Comparison of ENCODE assay signal across 19 cellular contexts in the genomic region with DNA sequence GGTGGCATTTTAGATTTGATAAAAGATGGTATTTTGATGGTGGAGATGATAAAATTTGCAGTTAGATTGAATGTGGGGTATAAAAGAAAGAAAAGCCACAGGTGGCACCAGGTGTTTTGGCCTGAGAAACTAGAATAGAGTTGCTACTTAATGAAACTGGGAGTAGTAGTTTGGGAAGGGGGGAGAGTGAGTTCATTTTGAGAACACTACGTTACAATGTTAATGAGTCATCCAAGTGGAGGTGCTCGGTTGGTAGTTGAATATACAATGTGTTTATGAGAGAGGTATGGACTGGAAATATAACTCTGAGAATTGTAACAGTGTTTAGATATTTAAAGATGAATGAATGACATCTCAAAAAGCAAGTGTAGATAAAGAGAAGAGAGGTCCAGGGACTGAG. TPM values are rescaled to one million over a fixed set of nuclear protein-coding genes. Genes with fewer than 3 reads are reported as not detected.
A peak's percentile ranks its signal among the peaks of the same experiment; 100 is the strongest.
DNase-seq lines count a peak whose midpoint lies in the region; ATAC-seq, FAIRE-seq and TF ChIP-seq lines count a peak whose summit lies in the region.
"Had no signal": no experiment of that assay in that cellular context is flagged by ENCODE, and none has a peak within 500 bp of the region (broad histone marks: within the 10 kb centered on the region; RNA-seq: fewer than 3 reads in every experiment).

No MANE protein-coding gene starts in this region.

- no peaks in the 10 kb centered on the region for H3K36me3 ChIP-seq in breast epithelium
- peaks cover 52 to 78% of the 10 kb centered on the region in 2 experiments for H3K36me3 ChIP-seq in HEK293 (ENCODE audit: control insufficient read depth in 2 of 2, insufficient read depth in 1 of 2, low read length in 2 of 2)
- peaks cover 57% of the 10 kb centered on the region for H3K36me3 ChIP-seq in astrocyte (ENCODE audit: insufficient read depth, low read length)
- peaks cover 47 to 97% (median 77%) of the 10 kb centered on the region in 4 donors for H3K36me3 ChIP-seq in upper lobe of left lung

- no peaks in the 10 kb centered on the region for H3K9me3 Mint-ChIP-seq in MCF 10A (ENCODE audit: unreplicated experiment)
- no peaks in the 10 kb centered on the region for H3K9me3 Mint-ChIP-seq in astrocyte (ENCODE audit: unreplicated experiment)
- H3K9me3 Mint-ChIP-seq: CD8-positive, alpha-beta T cell had no signal

- H3K4me3 ChIP-seq in breast epithelium (no peak overlapping the region), HEK293 (ENCODE audit: low read depth, low read length) (no peak overlapping the region), astrocyte (ENCODE audit: insufficient read depth, low read depth, low read length) (no peak overlapping the region), upper lobe of left lung (no peak overlapping the region)
- H3K4me3 ChIP-seq: GM23248, Peyer's patch had no signal

- H3K4me1 ChIP-seq in breast epithelium = no peaks in the 10 kb centered on the region
- H3K4me1 ChIP-seq in HEK293 (ENCODE audit: control insufficient read depth, insufficient read depth, low read length) = no peaks in the 10 kb centered on the region
- peaks cover 5% of the 10 kb centered on the region for H3K4me1 ChIP-seq in astrocyte (ENCODE audit: insufficient read depth, low read length)
- H3K4me1 ChIP-seq in upper lobe of left lung = no peaks in the 10 kb centered on the region
- H3K4me1 ChIP-seq: BE2C, Peyer's patch had no signal

- H3K4me1 Mint-ChIP-seq in MCF 10A (ENCODE audit: insufficient read depth, unreplicated experiment) = peaks cover 15% of the 10 kb centered on the region
- H3K4me1 Mint-ChIP-seq in astrocyte (ENCODE audit: low read depth, unreplicated experiment) = peaks cover 4% of the 10 kb centered on the region

- 88 to 90% methylated on average over 2 of the region's 2 CpGs for WGBS in upper lobe of left lung, 2 donors

- no peaks in the 10 kb centered on the region for H3K79me2 ChIP-seq in astrocyte (ENCODE audit: insufficient read depth, low read length)

- no peak for ATAC-seq in GM19324 (IDR thresholded peaks at IDR 0.05; ENCODE audit: low FRiP score, unreplicated experiment)
- ATAC-seq in upper lobe of left lung (ENCODE audit: low FRiP score in 2 of 2) = no peak
- no peak for ATAC-seq in GM18502 (IDR thresholded peaks at IDR 0.05; ENCODE audit: poor library complexity, unreplicated experiment)
- ATAC-seq: CD8-positive, alpha-beta T cell had no signal

- H4K20me1 ChIP-seq in astrocyte (ENCODE audit: insufficient read depth, low read length) = no peaks in the 10 kb centered on the region

- no peak for TF ChIP-seq CTCF in MCF 10A (IDR thresholded peaks at IDR 0.05; ENCODE audit: unreplicated experiment)
- TF ChIP-seq CTCF in breast epithelium (IDR thresholded peaks at IDR 0.05) = no peak
- TF ChIP-seq CTCF in HEK293 (tag by site-specific recombination; IDR thresholded peaks at IDR 0.05) = no peak
- no peak for TF ChIP-seq CTCF in astrocyte (IDR thresholded peaks at IDR 0.05; ENCODE audit: insufficient read depth, low read depth, low read length)
- no peak for TF ChIP-seq CTCF in upper lobe of left lung (IDR thresholded peaks at IDR 0.05)

- POLR2A ChIA-PET in MCF 10A (lab: Yijun Ruan, JAX) (no interaction called here), HEK293 (lab: Yijun Ruan, JAX) (no interaction called here)

- H3K27ac Mint-ChIP-seq in MCF 10A (ENCODE audit: low read depth, unreplicated experiment) (peak overlapping the region; percentile 8), astrocyte (ENCODE audit: unreplicated experiment) (no peak overlapping the region)
- H3K27ac Mint-ChIP-seq: CD8-positive, alpha-beta T cell had no signal

- TF ChIP-seq POLR2A in breast epithelium (IDR thresholded peaks at IDR 0.05) (no peak), upper lobe of left lung (IDR thresholded peaks at IDR 0.05) (no peak)

- no peak for TF ChIP-seq EP300 in upper lobe of left lung (IDR thresholded peaks at IDR 0.05)

- H3K36me3 Mint-ChIP-seq in MCF 10A (ENCODE audit: insufficient read depth, unreplicated experiment) (peaks cover 73% of the 10 kb centered on the region), astrocyte (ENCODE audit: low read depth, unreplicated experiment) (peaks cover 21% of the 10 kb centered on the region)

- H3K4me3 Mint-ChIP-seq in MCF 10A (ENCODE audit: unreplicated experiment) = no peak overlapping the region
- no peak overlapping the region for H3K4me3 Mint-ChIP-seq in astrocyte (ENCODE audit: unreplicated experiment)
- H3K4me3 Mint-ChIP-seq: CD8-positive, alpha-beta T cell had no signal

- H2AFZ ChIP-seq in astrocyte (ENCODE audit: low read depth, low read length) = no peak overlapping the region
- H2AFZ ChIP-seq: GM23248 had no signal

- H3K27me3 Mint-ChIP-seq in MCF 10A (ENCODE audit: insufficient read depth, unreplicated experiment) = no peaks in the 10 kb centered on the region
- no peaks in the 10 kb centered on the region for H3K27me3 Mint-ChIP-seq in astrocyte (ENCODE audit: low read depth, unreplicated experiment)

- CTCF ChIA-PET in MCF 10A (lab: Yijun Ruan, JAX) = no interaction called here
- CTCF ChIA-PET in HEK293 (lab: Yijun Ruan, JAX) = no interaction called here

- H3K4me2 ChIP-seq in astrocyte (ENCODE audit: low read length) = no peak overlapping the region
- H3K4me2 ChIP-seq: SK-N-SH had no signal

- no TSS peak for BruUV-seq in MCF 10A (replicated peaks; lab: Mats Ljungman, UMichigan)

- intact Hi-C loops in MCF 10A (cut with micrococcal nuclease) = no loop called here
- intact Hi-C loops in breast epithelium (cut with DNase I; ENCODE audit: low total_unique reads) = no loop called here

- DNase-seq in MCF 10A (ENCODE audit: unreplicated experiment) (no peak), breast epithelium (ENCODE audit: low spot score in 2 of 2) (no peak), astrocyte (ENCODE audit: low read depth) (peak; percentile 16), upper lobe of left lung (no peak)
- DNase-seq: BE2C; CD8-positive, alpha-beta T cell; DND-41; GF-D8; GM23248; Kasumi-1; NCI-H1417; NCI-H1930; NCI-H510A; Peyer's patch; Right ventricle myocardium superior; SK-N-SH had no signal

- FAIRE-seq in astrocyte (lab: Jason Lieb, UNC) = no peak

- H3K9me3 ChIP-seq in breast epithelium (no peaks in the 10 kb centered on the region), HEK293 (ENCODE audit: control insufficient read depth, insufficient read depth, low read depth, low read length) (no peaks in the 10 kb centered on the region), astrocyte (ENCODE audit: insufficient read depth, low read depth, low read length) (no peaks in the 10 kb centered on the region), upper lobe of left lung (no peaks in the 10 kb centered on the region)
- H3K9me3 ChIP-seq: BE2C, Peyer's patch, SK-N-SH had no signal

- no peaks in the 10 kb centered on the region for H3K27me3 ChIP-seq in breast epithelium
- H3K27me3 ChIP-seq in astrocyte (ENCODE audit: insufficient read depth, low read length) = no peaks in the 10 kb centered on the region
- no peaks in the 10 kb centered on the region for H3K27me3 ChIP-seq in upper lobe of left lung
- H3K27me3 ChIP-seq: BE2C, Peyer's patch had no signal

- no peak overlapping the region for H3K9ac ChIP-seq in astrocyte (ENCODE audit: low read length)
- H3K9ac ChIP-seq: GM23248, SK-N-SH had no signal

- H3K27ac ChIP-seq in breast epithelium (no peak overlapping the region), HEK293 (ENCODE audit: extremely low read depth, low read depth, low read length) (no peak overlapping the region), astrocyte (ENCODE audit: low read depth, low read length) (no peak overlapping the region), upper lobe of left lung (no peak overlapping the region)
- H3K27ac ChIP-seq: GM23248, Peyer's patch had no signal

TF ChIP-seq in HEK293, 187 proteins besides CTCF, POLR2A, EP300 and RAD21:
- no peak for TF ChIP-seq ZBTB6 (tag by site-specific recombination; IDR thresholded peaks at IDR 0.05)
- TF ChIP-seq, protein P1, sequence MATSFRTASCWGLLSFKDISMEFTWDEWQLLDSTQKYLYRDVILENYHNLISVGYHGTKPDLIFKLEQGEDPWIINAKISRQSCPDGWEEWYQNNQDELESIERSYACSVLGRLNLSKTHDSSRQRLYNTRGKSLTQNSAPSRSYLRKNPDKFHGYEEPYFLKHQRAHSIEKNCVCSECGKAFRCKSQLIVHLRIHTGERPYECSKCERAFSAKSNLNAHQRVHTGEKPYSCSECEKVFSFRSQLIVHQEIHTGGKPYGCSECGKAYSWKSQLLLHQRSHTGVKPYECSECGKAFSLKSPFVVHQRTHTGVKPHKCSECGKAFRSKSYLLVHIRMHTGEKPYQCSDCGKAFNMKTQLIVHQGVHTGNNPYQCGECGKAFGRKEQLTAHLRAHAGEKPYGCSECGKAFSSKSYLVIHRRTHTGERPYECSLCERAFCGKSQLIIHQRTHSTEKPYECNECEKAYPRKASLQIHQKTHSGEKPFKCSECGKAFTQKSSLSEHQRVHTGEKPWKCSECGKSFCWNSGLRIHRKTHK (tag by site-specific recombination; IDR thresholded peaks at IDR 0.05) = peak; percentile 65

RNA-seq across cellular contexts. Expression of gene EPG5, which starts 26.4 kb away (rescaled TPM):
- total RNA-seq in MCF 10A (2022) (19.4 and 25.7 TPM in 2 replicates), breast epithelium (10 to 100 TPM; 38.7 to 64.5 (median 48.8) TPM), astrocyte (24.0 and 29.0 TPM in 2 replicates), upper lobe of left lung (100 to 1,000 TPM in 1 of 6 donors, 10 to 100 TPM in 5; 28.6 to 109 (median 39.6) TPM)
